Comparison of ENCODE assay signal across 1 cellular context in the genomic region with DNA sequence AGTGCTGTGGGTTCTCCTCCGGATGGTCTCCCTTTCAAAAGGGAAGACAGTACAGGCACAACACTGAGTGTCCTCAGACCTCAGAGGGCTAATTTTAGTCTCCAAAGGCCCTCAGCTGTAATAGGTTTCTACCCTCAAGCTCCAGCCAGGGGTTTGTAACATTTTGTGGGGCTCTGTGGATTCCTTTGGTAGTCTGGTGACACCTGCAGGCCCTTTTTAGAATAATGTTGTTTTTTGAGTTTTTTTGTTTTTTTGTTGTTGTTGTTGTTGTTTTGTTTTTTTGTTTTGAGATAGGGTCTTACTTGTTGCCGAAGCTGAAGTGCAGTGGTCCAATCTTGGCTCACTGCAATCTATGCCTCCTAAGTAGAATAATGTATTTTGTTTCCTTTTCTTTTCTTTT.
TF ChIP-seq lines count a peak whose summit lies in the region.

No MANE protein-coding gene starts in this region.

TF ChIP-seq in IMR-90, 13 proteins besides CTCF, POLR2A, EP300 and RAD21:
- TF ChIP-seq MAFK (IDR thresholded peaks at IDR 0.05; ENCODE audit: low read depth, low read length) (no peak), NFE2L2 (IDR thresholded peaks at IDR 0.05; ENCODE audit: low read depth, low read length) (no peak), SMC3 (IDR thresholded peaks at IDR 0.05; ENCODE audit: low read depth, low read length) (peak; percentile 20; the same call in 1 of the 2 replicates)
